ENCODE assay signal across 11 cellular contexts in genomic region chr14:49982082-49982481, GRCh38.
DNase-seq lines count a peak whose midpoint lies in the region; ATAC-seq and TF ChIP-seq lines count a peak whose summit lies in the region.
"Had no signal": no experiment of that assay in that cellular context is flagged by ENCODE, and none has a peak within 500 bp of the region (broad histone marks: within the 10 kb centered on the region; RNA-seq: fewer than 3 reads in every experiment).

No MANE protein-coding gene starts in this region.

- no peaks in the 10 kb centered on the region for H3K27me3 ChIP-seq in aorta (ENCODE audit: control insufficient read depth in 1 of 2, insufficient read depth in 2 of 2, low read length in 1 of 2)
- H3K27me3 ChIP-seq: BE2C had no signal

- H3K9me3 Mint-ChIP-seq in naive B cell: no peaks in the 10 kb centered on the region

- peaks cover 0 to 3% of the 10 kb centered on the region in 2 donors for H3K4me1 ChIP-seq in aorta (ENCODE audit: control insufficient read depth in 1 of 2, insufficient read depth in 2 of 2, low read length in 2 of 2)

- H3K4me3 Mint-ChIP-seq in naive B cell: no peak overlapping the region

- peak overlapping the region; percentile 60 to 87 for H3K27ac ChIP-seq in aorta (ENCODE audit: low read depth in 1 of 2, low read length in 2 of 2)

- H3K27me3 Mint-ChIP-seq in naive B cell: no peaks in the 10 kb centered on the region

- DNase-seq in Right ventricle myocardium superior: no peak
- no peak for DNase-seq in cardiac septum (ENCODE audit: low spot score)
- DNase-seq in choroid plexus epithelial cell (ENCODE audit: low read depth): peak; percentile 60
- no peak for DNase-seq in naive B cell
- no peak for DNase-seq in aorta
- no peak for DNase-seq in GM03348 (ENCODE audit: low spot score)
- DNase-seq in epidermal melanocyte (ENCODE audit: insufficient read length, low spot score): no peak
- DNase-seq: BE2C, NCI-H2029, OCI-M1 had no signal

- ATAC-seq in Right ventricle myocardium superior (ENCODE audit: poor library complexity): peak; percentile 8
- ATAC-seq in naive B cell (ENCODE audit: low read depth in 2 of 2): no peak
- ATAC-seq in aorta (ENCODE audit: low FRiP score): peak; percentile 17
- no peak for ATAC-seq in GM18519 (IDR thresholded peaks at IDR 0.05; ENCODE audit: low FRiP score, unreplicated experiment)

- H3K36me3 Mint-ChIP-seq in naive B cell: peaks cover 4% of the 10 kb centered on the region in 2 donors

- H3K4me1 Mint-ChIP-seq in naive B cell: peaks cover 53% of the 10 kb centered on the region in 3 donors

- H3K36me3 ChIP-seq in aorta (ENCODE audit: control insufficient read depth in 1 of 2, insufficient read depth in 2 of 2, low read length in 1 of 2): no peaks in the 10 kb centered on the region
- H3K36me3 ChIP-seq: BE2C had no signal

- TF ChIP-seq CTCF in choroid plexus epithelial cell (conservative IDR thresholded peaks at IDR 0.05; ENCODE audit: low read depth, low read length): no peak

- peak overlapping the region in 4 of 6 donors; percentile 49 to 91 (median 83) for H3K27ac Mint-ChIP-seq in naive B cell

- no peaks in the 10 kb centered on the region for H3K9me3 ChIP-seq in aorta (ENCODE audit: control insufficient read depth, low read length)
- H3K9me3 ChIP-seq: BE2C had no signal

- H3K4me3 ChIP-seq in choroid plexus epithelial cell (ENCODE audit: low read depth, low read length) (peak overlapping the region; percentile 41), aorta (ENCODE audit: low read length in 2 of 2) (no peak overlapping the region)

- 10 to 14% methylated on average over 7 of the region's 7 CpGs for WGBS in aorta, 2 donors

- intact Hi-C loops in Right ventricle myocardium superior (cut with DNase I) (no loop called here), cardiac septum (cut with DNase I) (no loop called here), aorta (cut with DNase I) (loop anchor here (5.0 kb wide), 2 partner anchors 75 to 80 kb away; no protein-coding TSS in a partner anchor)

Comparison
In these comparisons a context has a peak if more than half of its experiments do, and no peak if none do; other contexts are left out.
1. ATAC-seq: peak in Right ventricle myocardium superior (single experiment) and aorta (single experiment); none in naive B cell (0 of 2) and GM18519 (single experiment).
2. intact Hi-C loops: an anchor here in aorta (5.0 kb wide); none called in Right ventricle myocardium superior and cardiac septum.